ENCODE assay signal across 8 cellular contexts in genomic region chr14:68977137-68977740, GRCh38. TPM values are rescaled to one million over a fixed set of nuclear protein-coding genes. Genes with fewer than 3 reads are reported as not detected.
DNase-seq lines count a peak whose midpoint lies in the region; ATAC-seq and TF ChIP-seq lines count a peak whose summit lies in the region.

No MANE protein-coding gene starts in this region.

- H3K4me3 ChIP-seq in HEK293 (ENCODE audit: low read depth, low read length), result peak overlapping the region; percentile 96
- peak overlapping the region; percentile 75 to 99 (median 88) for H3K4me3 ChIP-seq in gastrocnemius medialis

- POLR2A ChIA-PET in HEK293 (lab: Yijun Ruan, JAX) (interaction anchor here (0.6 to 2.6 kb wide), 10 partner anchors 8 to 103 kb away, joined by 3 to 11 read pairs (median 4); no protein-coding TSS in a partner anchor), WTC11 (lab: Charles Lee) (interaction anchor here (0.6 to 1.3 kb wide), 7 partner anchors 11 to 132 kb away, joined by 3 to 8 read pairs (median 3); no protein-coding TSS in a partner anchor)

- DNase-seq in WTC11 (ENCODE audit: low spot score), result no peak
- peak; percentile 65 to 87 for DNase-seq in foreskin keratinocyte
- no peak for DNase-seq in gastrocnemius medialis
- DNase-seq in stimulated activated naive CD4-positive, alpha-beta T cell treated with Interleukin-2 at 50 U/mL for 16 hours (lab: John Stamatoyannopoulos, UW), result no peak
- DNase-seq in cortex of kidney (lab: John Stamatoyannopoulos, UW), result no peak

- peaks cover 41% of the 10 kb centered on the region for H3K4me1 Mint-ChIP-seq in WTC11

- peaks cover 7% of the 10 kb centered on the region for H3K27me3 Mint-ChIP-seq in WTC11 (ENCODE audit: low read depth)

- TF ChIP-seq CTCF in HEK293 (tag by site-specific recombination; IDR thresholded peaks at IDR 0.05) (no peak), WTC11 (IDR thresholded peaks at IDR 0.05) (no peak), foreskin keratinocyte (conservative IDR thresholded peaks at IDR 0.05) (no peak), gastrocnemius medialis (IDR thresholded peaks at IDR 0.05 in 4 of 5, conservative IDR thresholded peaks at IDR 0.05 in 1 of 5) (no peak)

- no peak for TF ChIP-seq POLR2A in gastrocnemius medialis (IDR thresholded peaks at IDR 0.05)

- H3K36me3 Mint-ChIP-seq in WTC11, result peaks cover 30% of the 10 kb centered on the region

- H3K27me3 ChIP-seq in foreskin keratinocyte (no peaks in the 10 kb centered on the region), gastrocnemius medialis (no peaks in the 10 kb centered on the region)

- peak overlapping the region; percentile 79 for H3K4me3 Mint-ChIP-seq in WTC11

- ATAC-seq in WTC11 (no peak), foreskin keratinocyte (no peak), gastrocnemius medialis (no peak), GM19023 (IDR thresholded peaks at IDR 0.05; ENCODE audit: unreplicated experiment) (no peak), GM21717 (IDR thresholded peaks at IDR 0.05; ENCODE audit: unreplicated experiment) (no peak)

- intact Hi-C loops in gastrocnemius medialis (cut with DNase I; ENCODE audit: low total_unique reads), result no loop called here

- no peaks in the 10 kb centered on the region for H3K9me3 Mint-ChIP-seq in WTC11

- H3K36me3 ChIP-seq in HEK293 (ENCODE audit: control insufficient read depth in 2 of 2, insufficient read depth in 1 of 2, low read length in 2 of 2) (peaks cover 4 to 30% of the 10 kb centered on the region in 2 experiments; a peak in 2 of 3 replicates), gastrocnemius medialis (no peaks in the 10 kb centered on the region)

- peak overlapping the region; percentile 12 for H3K27ac Mint-ChIP-seq in WTC11

- CTCF ChIA-PET in HEK293 (lab: Yijun Ruan, JAX) (interaction anchor here (1.0 to 2.5 kb wide), 3 partner anchors 25 to 65 kb away, joined by 5 to 14 read pairs (median 5); no protein-coding TSS in a partner anchor), WTC11 (lab: Charles Lee) (interaction anchor here (0.8 to 1.6 kb wide), 6 partner anchors 25 to 79 kb away, joined by 3 to 7 read pairs (median 3); no protein-coding TSS in a partner anchor)

- H3K27ac ChIP-seq in HEK293 (ENCODE audit: extremely low read depth, low read depth, low read length) (peak overlapping the region; percentile 78), foreskin keratinocyte (peak overlapping the region; percentile 53), gastrocnemius medialis (peak overlapping the region; percentile 79 to 89 (median 80))

- H3K4me1 ChIP-seq in HEK293 (ENCODE audit: control insufficient read depth, insufficient read depth, low read length) (peaks cover 10% of the 10 kb centered on the region), foreskin keratinocyte (peaks cover 21% of the 10 kb centered on the region), gastrocnemius medialis (no peaks in the 10 kb centered on the region)

- H3K9me3 ChIP-seq in HEK293 (ENCODE audit: control insufficient read depth, insufficient read depth, low read depth, low read length) (no peaks in the 10 kb centered on the region), gastrocnemius medialis (no peaks in the 10 kb centered on the region)

- in situ Hi-C loops in gastrocnemius medialis (cut with MboI; ENCODE audit: low sequenced_read_pairs in 4 of 4), result no loop called here

TF ChIP-seq in HEK293, 187 proteins besides CTCF, POLR2A, EP300 and RAD21 (continues in another document):
- TF ChIP-seq EGR2 (tag by site-specific recombination; IDR thresholded peaks at IDR 0.05; ENCODE audit: low read depth) (no peak), ZFHX2 (tag by site-specific recombination; conservative IDR thresholded peaks at IDR 0.05) (0 out of 2 replicates have a peak, but pooled peaks have one; percentile 17), ZNF214 (tag by site-specific recombination; IDR thresholded peaks at IDR 0.05; ENCODE audit: borderline replicate concordance) (no peak), ZNF2 (tag by site-specific recombination; IDR thresholded peaks at IDR 0.05) (no peak), ZNF580 (tag by site-specific recombination; IDR thresholded peaks at IDR 0.05) (no peak), PRDM6 (tag by site-specific recombination; IDR thresholded peaks at IDR 0.05) (no peak), ELK4 (IDR thresholded peaks at IDR 0.05; ENCODE audit: borderline replicate concordance, low read depth, low read length) (no peak)

TF ChIP-seq in WTC11, 78 proteins besides CTCF, POLR2A, EP300 and RAD21:
- 0 out of 2 replicates have a peak, but pooled peaks have one; percentile 12 for TF ChIP-seq ZNF671 (CRISPR knock-in tag; IDR thresholded peaks at IDR 0.05)
- no peak for TF ChIP-seq SOX15 (CRISPR knock-in tag; IDR thresholded peaks at IDR 0.05)

RNA-seq across cellular contexts. Expression of gene ACTN1, which starts 1.9 kb away (rescaled TPM):
- total RNA-seq in WTC11 (2021), result 196 to 198 TPM (median 197 TPM) in 3 replicates
- total RNA-seq in foreskin keratinocyte, result 687 and 748 TPM in 2 replicates
- polyA plus RNA-seq in foreskin keratinocyte, result 401 and 426 TPM in 2 replicates
- total RNA-seq in gastrocnemius medialis, result 10 to 100 TPM; 10.0 to 17.3 (median 14.1) TPM

Comparison
In these comparisons a context has a peak if more than half of its experiments do, and no peak if none do; other contexts are left out.
1. DNase-seq: peak in foreskin keratinocyte (2 of 2); none in WTC11 (single experiment), gastrocnemius medialis (0 of 2), stimulated activated naive CD4-positive, alpha-beta T cell treated with Interleukin-2 at 50 U/mL for 16 hours (single experiment) and cortex of kidney (single experiment).
2. RNA of gene ACTN1, which starts 1.9 kb away (total RNA-seq): 687 to 748 TPM in foreskin keratinocyte and 196 to 198 TPM in WTC11; 10.0 to 17.3 TPM in gastrocnemius medialis; every median in the first group is over 10 times any median in the second.
3. Peak in every context shown above with its lines, with median percentiles within 50 percentile points of each other: H3K27ac ChIP-seq.